1 cellular context compared by ENCODE assay signal in genomic region chrY:12749293-12749692, GRCh38.
TF ChIP-seq lines count a peak whose summit lies in the region.

No MANE protein-coding gene starts in this region.

TF ChIP-seq in HepG2, 621 proteins besides CTCF, POLR2A, EP300 and RAD21 (continued from another document):
- TF ChIP-seq ZBTB44 (CRISPR knock-in tag; IDR thresholded peaks at IDR 0.05) = no peak
- TF ChIP-seq RARG (CRISPR knock-in tag; IDR thresholded peaks at IDR 0.05; ENCODE audit: low read depth) = no peak
- TF ChIP-seq NR2F1 (CRISPR knock-in tag; IDR thresholded peaks at IDR 0.05) = 0 out of 4 replicates have a peak, but pooled peaks of 1 of the 2 experiments have one; percentile 38
- no peak for TF ChIP-seq ATM (IDR thresholded peaks at IDR 0.05; ENCODE audit: borderline replicate concordance)
- no peak for TF ChIP-seq SMAD3 (CRISPR knock-in tag; IDR thresholded peaks at IDR 0.05)
- 0 out of 2 replicates have a peak, but pooled peaks have one; percentile 21 for TF ChIP-seq ZNF644 (CRISPR knock-in tag; IDR thresholded peaks at IDR 0.05; ENCODE audit: low read depth)
- no peak for TF ChIP-seq FIP1L1 (IDR thresholded peaks at IDR 0.05; ENCODE audit: borderline replicate concordance, insufficient read depth, low read depth, low read length)
- TF ChIP-seq NR2F6 (IDR thresholded peaks at IDR 0.05) = no peak
- 0 out of 2 replicates have a peak, but pooled peaks have one; percentile 32 for TF ChIP-seq NR2F6 (CRISPR knock-in tag; IDR thresholded peaks at IDR 0.05)
- no peak for TF ChIP-seq ZNF678 (CRISPR knock-in tag; IDR thresholded peaks at IDR 0.05)
- no peak for TF ChIP-seq ZBTB20 (CRISPR knock-in tag; IDR thresholded peaks at IDR 0.05; ENCODE audit: borderline replicate concordance, low read depth)
- TF ChIP-seq NBN (conservative IDR thresholded peaks at IDR 0.05) = no peak
- TF ChIP-seq TEAD2 (CRISPR knock-in tag; IDR thresholded peaks at IDR 0.05) = no peak
- peak; percentile 62; the same call in 1 of the 2 replicates for TF ChIP-seq FOSL2 (CRISPR knock-in tag; IDR thresholded peaks at IDR 0.05)
- peak; percentile 73; the same call in 1 of the 2 replicates for TF ChIP-seq HOMEZ (CRISPR knock-in tag; IDR thresholded peaks at IDR 0.05; ENCODE audit: low read depth)
